10 cellular contexts compared by ENCODE assay signal in the genomic region with DNA sequence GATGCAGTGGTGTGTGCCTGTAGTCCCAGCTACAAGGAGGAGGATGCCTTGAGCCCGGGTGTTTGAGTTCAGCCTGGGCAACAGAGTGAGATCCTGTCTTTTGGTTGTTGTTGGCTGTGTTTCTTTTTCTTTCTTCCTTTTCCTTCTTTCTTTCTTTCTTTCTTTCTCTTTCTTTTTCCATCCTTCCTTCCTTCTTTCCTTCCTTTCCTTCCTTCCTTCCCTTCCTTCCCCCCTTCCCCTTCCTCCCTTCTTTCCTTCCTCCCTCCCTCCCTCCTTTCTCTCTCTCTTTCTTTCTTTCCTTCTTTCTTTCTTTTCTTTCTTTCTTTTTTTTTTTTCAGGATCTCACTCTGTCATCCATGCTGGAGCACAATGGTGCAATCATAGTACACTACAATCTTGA.
"Had no signal": no experiment of that assay in that cellular context is flagged by ENCODE, and none has a peak within 500 bp of the region (broad histone marks: within the 10 kb centered on the region; RNA-seq: fewer than 3 reads in every experiment).

No MANE protein-coding gene starts in this region.

- FAIRE-seq: H1, H54, HepG2 had no signal

- ATAC-seq: HepG2 had no signal

- H3K27ac ChIP-seq: GM23248, HL-60 had no signal

- H3K4me3 Mint-ChIP-seq: H9, HFFc6, IgD-negative memory B cell had no signal

- H3K4me1 Mint-ChIP-seq: H9, IgD-negative memory B cell had no signal

- H3K36me3 Mint-ChIP-seq: IgD-negative memory B cell had no signal

- DNase-seq: GM23248, H9, HCEC 1CT, HFFc6, KG1 had no signal

- H3K9ac ChIP-seq: GM23248 had no signal

- H3K27ac Mint-ChIP-seq: H9, HFFc6, IgD-negative memory B cell had no signal

- H3K9me3 Mint-ChIP-seq: H9, HFFc6, IgD-negative memory B cell had no signal

- H2AFZ ChIP-seq: GM23248 had no signal

- H3K4me3 ChIP-seq: GM23248 had no signal
